15 cellular contexts compared by ENCODE assay signal in the genomic region with DNA sequence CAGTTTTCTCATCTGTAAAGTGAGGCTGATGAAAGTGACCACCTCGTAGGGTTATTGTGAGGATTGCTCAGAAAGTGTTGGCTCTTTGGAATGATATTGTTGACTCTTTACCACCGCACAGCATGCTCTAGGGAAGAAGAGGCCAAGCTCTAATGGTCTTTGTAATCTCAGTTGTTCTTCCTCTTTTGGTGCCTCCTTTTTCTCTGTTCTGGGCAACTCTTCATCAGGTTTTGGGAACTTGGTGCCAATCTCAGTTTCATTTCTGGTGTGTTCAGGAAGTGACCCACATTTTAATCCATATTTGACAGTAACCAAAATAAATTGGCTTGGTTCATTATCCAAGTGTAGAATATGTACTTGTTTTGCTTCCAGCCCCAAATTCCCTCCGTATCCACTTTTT. TPM values are rescaled to one million over a fixed set of nuclear protein-coding genes. Genes with fewer than 3 reads are reported as not detected.
DNase-seq lines count a peak whose midpoint lies in the region; ATAC-seq and TF ChIP-seq lines count a peak whose summit lies in the region.
"Had no signal": no experiment of that assay in that cellular context is flagged by ENCODE, and none has a peak within 500 bp of the region (broad histone marks: within the 10 kb centered on the region; RNA-seq: fewer than 3 reads in every experiment).

No MANE protein-coding gene starts in this region.

- no peaks in the 10 kb centered on the region for H3K36me3 ChIP-seq in MM.1S (replicated peaks; ENCODE audit: insufficient read depth, low read length)
- H3K36me3 ChIP-seq in spleen: no peaks in the 10 kb centered on the region
- H3K36me3 ChIP-seq: cardiac muscle cell had no signal

- ATAC-seq in GM18870 (IDR thresholded peaks at IDR 0.05; ENCODE audit: unreplicated experiment): peak; percentile 51
- no peak for ATAC-seq in central memory CD8-positive, alpha-beta T cell (replicated peaks; ENCODE audit: extremely low read depth, poor library complexity, severe bottlenecking)
- no peak for ATAC-seq in HG02884 (IDR thresholded peaks at IDR 0.05; ENCODE audit: unreplicated experiment)

- H3K27me3 Mint-ChIP-seq in central memory CD8-positive, alpha-beta T cell: no peaks in the 10 kb centered on the region
- H3K27me3 Mint-ChIP-seq: activated CD4-positive, alpha-beta memory T cell treated with anti-CD3 and anti-CD28 coated beads for 36 hours had no signal

- peaks cover 8% of the 10 kb centered on the region for H3F3A ChIP-seq in MM.1S (ENCODE audit: insufficient read depth, low read length)

- H3K27me3 ChIP-seq in MM.1S (replicated peaks; ENCODE audit: insufficient read depth, low read length) (no peaks in the 10 kb centered on the region), spleen (replicated peaks in 1 of 7) (no peaks in the 10 kb centered on the region)
- H3K27me3 ChIP-seq: cardiac muscle cell had no signal

- peaks cover 74% of the 10 kb centered on the region for H3K4me1 Mint-ChIP-seq in central memory CD8-positive, alpha-beta T cell

- no peaks in the 10 kb centered on the region for H4K20me1 ChIP-seq in MM.1S (ENCODE audit: insufficient read depth, low read length)

- H3K4me1 ChIP-seq in MM.1S (ENCODE audit: low read length): peaks cover 43% of the 10 kb centered on the region
- H3K4me1 ChIP-seq in spleen: peaks cover 27 to 87% (median 60%) of the 10 kb centered on the region in 6 donors

- intact Hi-C loops in spleen (cut with DNase I; ENCODE audit: low total_unique reads): no loop called here

- no peak for TF ChIP-seq POLR2A in spleen (IDR thresholded peaks at IDR 0.05)

- H3K9me3 Mint-ChIP-seq in central memory CD8-positive, alpha-beta T cell: no peaks in the 10 kb centered on the region
- H3K9me3 Mint-ChIP-seq: activated CD4-positive, alpha-beta memory T cell treated with anti-CD3 and anti-CD28 coated beads for 36 hours; mesothelial cell of epicardium had no signal

- no peak for TF ChIP-seq CTCF in MM.1S (IDR thresholded peaks at IDR 0.05; ENCODE audit: low read length)
- TF ChIP-seq CTCF in spleen (IDR thresholded peaks at IDR 0.05 in 8 of 11, conservative IDR thresholded peaks at IDR 0.05 in 3 of 11): no peak

- H3K79me2 ChIP-seq in MM.1S (ENCODE audit: low read length): peaks cover 12% of the 10 kb centered on the region

- H3K27ac ChIP-seq in MM.1S (ENCODE audit: low read length) (peak overlapping the region; percentile 26; the same call in 1 of the 2 replicates), spleen (peak overlapping the region in 7 of 8 donors; percentile 67 to 94 (median 81))
- H3K27ac ChIP-seq: cardiac muscle cell had no signal

- WGBS in spleen, 5 donors: 66 to 71% (median 69%) methylated on average over 3 of the region's 3 CpGs

- peaks cover 9% of the 10 kb centered on the region for H3K36me3 Mint-ChIP-seq in central memory CD8-positive, alpha-beta T cell (ENCODE audit: insufficient read depth)
- H3K36me3 Mint-ChIP-seq: mesothelial cell of epicardium had no signal

- H3K4me3 ChIP-seq in MM.1S (ENCODE audit: low read length) (no peak overlapping the region), spleen (peak overlapping the region in 1 of 8 donors; percentile 36)
- H3K4me3 ChIP-seq: cardiac muscle cell had no signal

- no peaks in the 10 kb centered on the region for H3K9me3 ChIP-seq in MM.1S (replicated peaks; ENCODE audit: insufficient read depth, low read length)
- no peaks in the 10 kb centered on the region for H3K9me3 ChIP-seq in spleen

- no peak overlapping the region for H3K9ac ChIP-seq in MM.1S (ENCODE audit: low read length)

- no peaks in the 10 kb centered on the region for H3K9me2 ChIP-seq in MM.1S (replicated peaks; ENCODE audit: insufficient read depth, low read length)

- no peak overlapping the region for H2AFZ ChIP-seq in MM.1S (ENCODE audit: low read length)

- peak overlapping the region; percentile 35; the same call in 1 of the 2 replicates for H3K4me2 ChIP-seq in MM.1S (ENCODE audit: low read depth, low read length)

- H3K27ac Mint-ChIP-seq in central memory CD8-positive, alpha-beta T cell (ENCODE audit: low read depth): peak overlapping the region; percentile 36
- H3K27ac Mint-ChIP-seq: activated CD4-positive, alpha-beta memory T cell treated with anti-CD3 and anti-CD28 coated beads for 36 hours; mesothelial cell of epicardium had no signal

- H3K4me3 Mint-ChIP-seq in central memory CD8-positive, alpha-beta T cell: no peak overlapping the region
- H3K4me3 Mint-ChIP-seq: activated CD4-positive, alpha-beta memory T cell treated with anti-CD3 and anti-CD28 coated beads for 36 hours; mesothelial cell of epicardium had no signal

- DNase-seq in MM.1S (no peak), spleen (no peak), GDM1 (lab: John Stamatoyannopoulos, UW) (no peak), SHP77 (lab: John Stamatoyannopoulos, UW) (no peak)
- DNase-seq in central memory CD8-positive, alpha-beta T cell (ENCODE audit: low spot score in 2 of 2): no peak
- DNase-seq: activated CD4-positive, alpha-beta memory T cell treated with anti-CD3 and anti-CD28 coated beads for 36 hours; activated naive CD4-positive, alpha-beta T cell treated with Interleukin-2 at 50 U/mL for 16 hours; DMS153; NCI-H526; substantia nigra; SW 1271 had no signal

RNA-seq across cellular contexts. Expression of a gene that starts 25.1 kb away (rescaled TPM):
- total RNA-seq in spleen: 100 to 1,000 TPM in 1 of 7 donors, 10 to 100 TPM in 6; 33.6 to 148 (median 65.9) TPM
- polyA plus RNA-seq in spleen: 1 to 10 TPM; 4.2 to 5.9 (median 4.2) TPM
